ENCODE assay signal across 24 cellular contexts in the genomic region with DNA sequence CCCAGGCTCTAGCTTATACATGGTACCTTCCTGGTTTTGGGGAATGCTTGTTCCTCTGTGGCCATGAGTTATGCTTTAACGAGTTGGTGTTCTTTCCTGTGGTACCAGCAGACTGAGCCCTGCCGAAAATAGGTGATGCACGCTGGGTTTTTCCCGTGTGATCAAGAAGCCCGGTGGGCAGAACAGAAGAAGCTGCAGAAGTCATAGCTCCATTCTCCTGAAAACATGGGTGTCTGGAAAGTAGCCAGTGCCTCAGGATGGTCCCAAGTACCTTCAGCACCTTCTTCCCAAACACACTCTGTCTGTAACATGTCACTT. TPM values are rescaled to one million over a fixed set of nuclear protein-coding genes. Genes with fewer than 3 reads are reported as not detected.
A peak's percentile ranks its signal among the peaks of the same experiment; 100 is the strongest.
DNase-seq lines count a peak whose midpoint lies in the region; ATAC-seq, FAIRE-seq and TF ChIP-seq lines count a peak whose summit lies in the region.
"Had no signal": no experiment of that assay in that cellular context is flagged by ENCODE, and none has a peak within 500 bp of the region (broad histone marks: within the 10 kb centered on the region; RNA-seq: fewer than 3 reads in every experiment).

No MANE protein-coding gene starts in this region.

- no peaks in the 10 kb centered on the region for H3K27me3 ChIP-seq in BLaER1
- no peaks in the 10 kb centered on the region for H3K27me3 ChIP-seq in OCI-LY3 (ENCODE audit: low read depth, low read length)
- H3K27me3 ChIP-seq in foreskin keratinocyte, result no peaks in the 10 kb centered on the region
- H3K27me3 ChIP-seq: dorsolateral prefrontal cortex, pancreas, uterus had no signal

- H3K27ac ChIP-seq in BLaER1 (0 out of 2 replicates have a peak overlapping the region, but pooled peaks have one; percentile 5), OCI-LY3 (ENCODE audit: low read length) (no peak overlapping the region), foreskin keratinocyte (peak overlapping the region; percentile 13)
- H3K27ac ChIP-seq: left ventricle myocardium inferior, pancreas, uterus, WERI-Rb-1 had no signal

- H3K9me3 ChIP-seq in BLaER1 (peaks cover 17% of the 10 kb centered on the region), OCI-LY3 (ENCODE audit: insufficient read depth, low read length) (no peaks in the 10 kb centered on the region)
- H3K9me3 ChIP-seq: left ventricle myocardium inferior, pancreas, uterus had no signal

- no peaks in the 10 kb centered on the region for H3K79me2 ChIP-seq in OCI-LY3 (ENCODE audit: low read length)

- no peak for ATAC-seq in foreskin keratinocyte
- no peak for ATAC-seq in HG02798 (IDR thresholded peaks at IDR 0.05; ENCODE audit: poor library complexity, unreplicated experiment)
- no peak for ATAC-seq in GM18511 (IDR thresholded peaks at IDR 0.05; ENCODE audit: unreplicated experiment)
- ATAC-seq in HG02763 (IDR thresholded peaks at IDR 0.05; ENCODE audit: unreplicated experiment), result no peak
- ATAC-seq: naive thymus-derived CD8-positive, alpha-beta T cell; pancreas had no signal

- H3K9ac ChIP-seq in BLaER1 (no peak overlapping the region), OCI-LY3 (ENCODE audit: low read length) (no peak overlapping the region)

- H2AFZ ChIP-seq in OCI-LY3 (ENCODE audit: low read depth, low read length), result no peak overlapping the region

- TF ChIP-seq CTCF in OCI-LY3 (IDR thresholded peaks at IDR 0.05; ENCODE audit: low read depth, low read length) (no peak), foreskin keratinocyte (conservative IDR thresholded peaks at IDR 0.05) (no peak)

- no peak overlapping the region for H3K4me3 ChIP-seq in BLaER1
- H3K4me3 ChIP-seq in OCI-LY3 (ENCODE audit: low read length), result no peak overlapping the region
- H3K4me3 ChIP-seq: dorsolateral prefrontal cortex, left ventricle myocardium inferior, pancreas, uterus had no signal

- H3K36me3 ChIP-seq in BLaER1, result peaks cover 45% of the 10 kb centered on the region
- peaks cover 9% of the 10 kb centered on the region for H3K36me3 ChIP-seq in OCI-LY3 (replicated peaks; ENCODE audit: low read depth, low read length)
- H3K36me3 ChIP-seq: pancreas, uterus, WERI-Rb-1 had no signal

- DNase-seq in GM12892 (ENCODE audit: insufficient read length), result no peak
- no peak for DNase-seq in foreskin keratinocyte
- no peak for DNase-seq in urothelium cell line (ENCODE audit: low spot score)
- DNase-seq: activated CD4-positive, alpha-beta memory T cell treated with anti-CD3 and anti-CD28 coated beads for 36 hours; activated naive CD4-positive, alpha-beta T cell; activated T-cell treated with anti-CD3 and anti-CD28 coated beads for 4 hours; aorta; dorsolateral prefrontal cortex; KG1; left ventricle myocardium inferior; naive thymus-derived CD8-positive, alpha-beta T cell; NCI-H1436 treated with DMSO at 0.1 percent for 48 hours; NCI-H524 treated with DMSO at 0.1 percent for 48 hours; pancreas; right cardiac atrium; RPMI8226; uterus; WERI-Rb-1 had no signal

- peaks cover 56% of the 10 kb centered on the region for H3K4me1 ChIP-seq in BLaER1
- H3K4me1 ChIP-seq in OCI-LY3 (ENCODE audit: low read length), result peaks cover 33% of the 10 kb centered on the region
- peaks cover 67% of the 10 kb centered on the region for H3K4me1 ChIP-seq in foreskin keratinocyte
- H3K4me1 ChIP-seq: pancreas had no signal

- H3K4me2 ChIP-seq in BLaER1, result peak overlapping the region; percentile 40
- peak overlapping the region; percentile 4; the same call in 1 of the 2 replicates for H3K4me2 ChIP-seq in OCI-LY3 (ENCODE audit: low read length)

- H4K20me1 ChIP-seq in BLaER1, result 0 out of 2 replicates have a peak, but pooled peaks cover 8% of the 10 kb centered on the region
- no peaks in the 10 kb centered on the region for H4K20me1 ChIP-seq in OCI-LY3 (ENCODE audit: insufficient read depth, low read length)

- peak; percentile 61 for FAIRE-seq in GM12892 (lab: Jason Lieb, UNC)
- FAIRE-seq in urothelium cell line (lab: Jason Lieb, UNC), result no peak
- FAIRE-seq: endothelial cell of umbilical vein, pancreas had no signal

- TF ChIP-seq POLR2A in GM12892 (IDR thresholded peaks at IDR 0.05; ENCODE audit: low read depth, low read length), result no peak

RNA-seq across cellular contexts. Expression of a gene that starts 25.2 kb away (rescaled TPM):
- polyA plus RNA-seq in GM12892 (2012; ENCODE audit: missing spikeins), result 9.1 TPM
- 59.6 and 61.7 TPM in 2 replicates for total RNA-seq in foreskin keratinocyte
- 12.6 and 15.3 TPM in 2 replicates for polyA plus RNA-seq in foreskin keratinocyte

RNA-seq across cellular contexts. Expression of a gene that starts 28.4 kb away (rescaled TPM):
- 6.0 TPM for polyA plus RNA-seq in GM12892 (2012; ENCODE audit: missing spikeins)
- total RNA-seq in foreskin keratinocyte, result 15.5 and 19.2 TPM in 2 replicates
- polyA plus RNA-seq in foreskin keratinocyte, result 20.5 and 22.9 TPM in 2 replicates

RNA-seq across cellular contexts. Expression of a gene that starts 39.2 kb away (rescaled TPM):
- 2.6 TPM for polyA plus RNA-seq in GM12892 (2012; ENCODE audit: missing spikeins)
- total RNA-seq in foreskin keratinocyte, result 3.5 and 4.5 TPM in 2 replicates
- polyA plus RNA-seq in foreskin keratinocyte, result 4.3 and 5.5 TPM in 2 replicates
